24 cellular contexts compared by ENCODE assay signal in genomic region chr10:44261296-44261695, GRCh38.
DNase-seq lines count a peak whose midpoint lies in the region; ATAC-seq, FAIRE-seq and TF ChIP-seq lines count a peak whose summit lies in the region.
"Had no signal": no experiment of that assay in that cellular context is flagged by ENCODE, and none has a peak within 500 bp of the region (broad histone marks: within the 10 kb centered on the region; RNA-seq: fewer than 3 reads in every experiment).

No MANE protein-coding gene starts in this region.

- 15 to 17% methylated on average over 16 of the region's 16 CpGs for WGBS in GM23248 (ENCODE audit: low coverage in 1 of 2, low lambda C conversion rate in 2 of 2, missing lambda C conversion rate in 2 of 2), 2 experiments
- WGBS in esophagus muscularis mucosa = 68% methylated on average over 12 of the region's 16 CpGs

- peak; percentile 70 for FAIRE-seq in urothelium cell line (lab: Jason Lieb, UNC)

- no peaks in the 10 kb centered on the region for H3K79me2 ChIP-seq in GM23248 (ENCODE audit: insufficient read depth)

- no peak for TF ChIP-seq CTCF in esophagus muscularis mucosa (IDR thresholded peaks at IDR 0.05)

- no peak overlapping the region for H3K4me3 Mint-ChIP-seq in CD8-positive, alpha-beta memory T cell
- H3K4me3 Mint-ChIP-seq: activated T-helper 1 cell treated with anti-CD3 and anti-CD28 coated beads, Interleukin-12 subunit alpha, Interleukin-12 subunit beta, Interleukin-2, Interleukin-4 antibody, amounts not matched to agents 30 ng/mL and 10 ng/mL and 1 ng/mL, durations not matched to agents 14 hours and 24 hours and 36 hours; CD4-positive, CD25-positive, alpha-beta regulatory T cell; central memory CD8-positive, alpha-beta T cell; naive thymus-derived CD4-positive, alpha-beta T cell; stimulated activated naive CD8-positive, alpha-beta T cell treated with anti-CD3 and anti-CD28 coated beads, Interleukin-15, Interleukin-2, amounts not matched to agents 100 ng/mL and 50 ng/mL, for 24 hours had no signal

- POLR2A ChIA-PET in CD8-positive, alpha-beta memory T cell (lab: Charles Lee) = no interaction called here

- peaks cover 4 to 6% of the 10 kb centered on the region in 2 donors for H3K27me3 Mint-ChIP-seq in CD8-positive, alpha-beta memory T cell
- H3K27me3 Mint-ChIP-seq: CD4-positive, CD25-positive, alpha-beta regulatory T cell; stimulated activated naive CD8-positive, alpha-beta T cell treated with anti-CD3 and anti-CD28 coated beads, Interleukin-15, Interleukin-2, amounts not matched to agents 100 ng/mL and 50 ng/mL, for 24 hours had no signal

- no peaks in the 10 kb centered on the region for H3K4me1 Mint-ChIP-seq in CD8-positive, alpha-beta memory T cell
- H3K4me1 Mint-ChIP-seq: CD4-positive, CD25-positive, alpha-beta regulatory T cell; central memory CD8-positive, alpha-beta T cell; naive thymus-derived CD4-positive, alpha-beta T cell had no signal

- peak overlapping the region; percentile 52 for H3K9ac ChIP-seq in GM23248

- peak overlapping the region; percentile 61 for H3K4me2 ChIP-seq in GM23248 (ENCODE audit: unreplicated experiment)

- no peak for ATAC-seq in sciatic nerve
- no peak for ATAC-seq in activated naive CD4-positive, alpha-beta T cell treated with anti-CD3 and anti-CD28 coated beads, Interleukin-2, amount 50 U/mL, for 72 hours
- ATAC-seq: left colon had no signal

- no peaks in the 10 kb centered on the region for H4K20me1 ChIP-seq in GM23248 (ENCODE audit: insufficient read depth)

- H3K9me3 ChIP-seq in GM23248 (ENCODE audit: low read depth) (no peaks in the 10 kb centered on the region), esophagus muscularis mucosa (peaks cover 0 to under 1% (median 0%) of the 10 kb centered on the region in 4 donors)
- H3K9me3 ChIP-seq in CD8-positive, alpha-beta memory T cell (ENCODE audit: low read length) = no peaks in the 10 kb centered on the region
- H3K9me3 ChIP-seq: Peyer's patch, tibial nerve had no signal

- H3K27me3 ChIP-seq in GM23248 (replicated peaks; ENCODE audit: insufficient read depth) (no peaks in the 10 kb centered on the region), esophagus muscularis mucosa (no peaks in the 10 kb centered on the region)
- H3K27me3 ChIP-seq in CD8-positive, alpha-beta memory T cell (ENCODE audit: insufficient read depth, low read length, poor library complexity, severe bottlenecking) = no peaks in the 10 kb centered on the region
- H3K27me3 ChIP-seq: Peyer's patch, tibial nerve had no signal

- H3K36me3 Mint-ChIP-seq in activated naive CD4-positive, alpha-beta T cell treated with anti-CD3 and anti-CD28 coated beads, Interleukin-2, amount 50 U/mL, for 72 hours = peaks cover 1 to 5% of the 10 kb centered on the region in 2 donors
- H3K36me3 Mint-ChIP-seq in CD8-positive, alpha-beta memory T cell = peaks cover 0 to 2% (median 0%) of the 10 kb centered on the region in 3 donors
- H3K36me3 Mint-ChIP-seq: CD4-positive, CD25-positive, alpha-beta regulatory T cell had no signal

- no peak for TF ChIP-seq EP300 in esophagus muscularis mucosa (IDR thresholded peaks at IDR 0.05)

- H3F3A ChIP-seq in GM23248 (ENCODE audit: insufficient read depth) = peaks cover 24% of the 10 kb centered on the region

- intact Hi-C loops in esophagus muscularis mucosa (cut with DNase I) = no loop called here
- intact Hi-C loops in sciatic nerve (cut with DNase I) = no loop called here

- H3K27ac Mint-ChIP-seq in activated naive CD4-positive, alpha-beta T cell treated with anti-CD3 and anti-CD28 coated beads, Interleukin-2, amount 50 U/mL, for 72 hours = no peak overlapping the region
- H3K27ac Mint-ChIP-seq in CD8-positive, alpha-beta memory T cell = no peak overlapping the region
- H3K27ac Mint-ChIP-seq: activated T-helper 1 cell treated with anti-CD3 and anti-CD28 coated beads, Interleukin-12 subunit alpha, Interleukin-12 subunit beta, Interleukin-2, Interleukin-4 antibody, amounts not matched to agents 30 ng/mL and 10 ng/mL and 1 ng/mL, durations not matched to agents 14 hours and 24 hours and 36 hours; CD4-positive, CD25-positive, alpha-beta regulatory T cell; naive thymus-derived CD4-positive, alpha-beta T cell; stimulated activated naive CD8-positive, alpha-beta T cell treated with anti-CD3 and anti-CD28 coated beads, Interleukin-15, Interleukin-2, amounts not matched to agents 100 ng/mL and 50 ng/mL, for 24 hours had no signal

- peaks cover 35% of the 10 kb centered on the region for H3K4me1 ChIP-seq in GM23248 (ENCODE audit: insufficient read depth)
- H3K4me1 ChIP-seq in esophagus muscularis mucosa = peaks cover 12 to 30% (median 21%) of the 10 kb centered on the region in 4 donors
- no peaks in the 10 kb centered on the region for H3K4me1 ChIP-seq in CD8-positive, alpha-beta memory T cell (ENCODE audit: insufficient read depth, low read length)
- H3K4me1 ChIP-seq: Peyer's patch had no signal

- DNase-seq in GM23248 = peak; percentile 84
- DNase-seq in esophagus muscularis mucosa (ENCODE audit: extremely low spot score) = peak; percentile 87
- peak; percentile 70 for DNase-seq in left kidney (ENCODE audit: low read depth, low spot score)
- DNase-seq in urothelium cell line (ENCODE audit: low spot score) = no peak
- DNase-seq in sciatic nerve (ENCODE audit: low spot score) = no peak
- no peak for DNase-seq in LoVo (ENCODE audit: low spot score)
- DNase-seq in activated naive CD4-positive, alpha-beta T cell treated with anti-CD3 and anti-CD28 coated beads, Interleukin-2, amount 50 U/mL, for 72 hours (ENCODE audit: low spot score in 2 of 2) = no peak
- no peak for DNase-seq in CD8-positive, alpha-beta memory T cell
- DNase-seq: activated naive CD4-positive, alpha-beta T cell treated with anti-CD3 and anti-CD28 coated beads, Interleukin-2, amount 50 U/mL, for 16 hours; anterior cingulate cortex; CD4-positive, CD25-positive, alpha-beta regulatory T cell; dermis blood vessel endothelial cell; GOT3; KG1; naive thymus-derived CD4-positive, alpha-beta T cell; NCI-H1694; NCI-H526; Peyer's patch had no signal

- no peaks in the 10 kb centered on the region for H3K9me2 ChIP-seq in GM23248 (ENCODE audit: insufficient read depth)

- CTCF ChIA-PET in CD8-positive, alpha-beta memory T cell (lab: Charles Lee) = no interaction called here

- TF ChIP-seq POLR2A in esophagus muscularis mucosa (IDR thresholded peaks at IDR 0.05; ENCODE audit: low read depth) = no peak

- H3K4me3 ChIP-seq in GM23248 (no peak overlapping the region), esophagus muscularis mucosa (no peak overlapping the region)
- H3K4me3 ChIP-seq in CD8-positive, alpha-beta memory T cell (ENCODE audit: low read length) = no peak overlapping the region
- H3K4me3 ChIP-seq: Peyer's patch, SK-N-MC, tibial nerve had no signal

- peaks cover under 1 to 3% of the 10 kb centered on the region in 2 donors for H3K9me3 Mint-ChIP-seq in activated naive CD4-positive, alpha-beta T cell treated with anti-CD3 and anti-CD28 coated beads, Interleukin-2, amount 50 U/mL, for 72 hours
- H3K9me3 Mint-ChIP-seq in CD8-positive, alpha-beta memory T cell = no peaks in the 10 kb centered on the region
- H3K9me3 Mint-ChIP-seq: activated T-helper 1 cell treated with anti-CD3 and anti-CD28 coated beads, Interleukin-12 subunit alpha, Interleukin-12 subunit beta, Interleukin-2, Interleukin-4 antibody, amounts not matched to agents 30 ng/mL and 10 ng/mL and 1 ng/mL, durations not matched to agents 14 hours and 24 hours and 36 hours; central memory CD8-positive, alpha-beta T cell had no signal

- H3K27ac ChIP-seq in GM23248 (peak overlapping the region; percentile 88), esophagus muscularis mucosa (replicated peaks in 1 of 4) (no peak overlapping the region)
- no peak overlapping the region for H3K27ac ChIP-seq in CD8-positive, alpha-beta memory T cell (ENCODE audit: low read depth, low read length)
- H3K27ac ChIP-seq: SK-N-MC, tibial nerve had no signal

- H3K36me3 ChIP-seq in GM23248 (ENCODE audit: low read depth) (no peaks in the 10 kb centered on the region), esophagus muscularis mucosa (no peaks in the 10 kb centered on the region)
- no peaks in the 10 kb centered on the region for H3K36me3 ChIP-seq in CD8-positive, alpha-beta memory T cell (ENCODE audit: insufficient read depth, low read length)
- H3K36me3 ChIP-seq: Peyer's patch, tibial nerve had no signal

- no peak overlapping the region for H2AFZ ChIP-seq in GM23248

- in situ Hi-C loops in GM23248 (cut with MboI) = no loop called here

Comparison
In these comparisons a context has a peak if more than half of its experiments do, and no peak if none do; other contexts are left out.
1. DNase-seq: peak in GM23248 (single experiment), esophagus muscularis mucosa (single experiment) and left kidney (single experiment); none in urothelium cell line (single experiment), sciatic nerve (single experiment), LoVo (single experiment), activated naive CD4-positive, alpha-beta T cell treated with anti-CD3 and anti-CD28 coated beads, Interleukin-2, amount 50 U/mL, for 72 hours (0 of 2) and CD8-positive, alpha-beta memory T cell (0 of 5).